21 cellular contexts compared by ENCODE assay signal in genomic region chr13:110932588-110932987, GRCh38.
"Had no signal": no experiment of that assay in that cellular context is flagged by ENCODE, and none has a peak within 500 bp of the region (broad histone marks: within the 10 kb centered on the region; RNA-seq: fewer than 3 reads in every experiment).

No MANE protein-coding gene starts in this region.

- H3K27ac ChIP-seq: colonic mucosa, esophagus muscularis mucosa, foreskin keratinocyte, gastroesophageal sphincter, heart left ventricle, hepatocyte, left lung, lower lobe of right lung had no signal

- ATAC-seq: effector memory CD8-positive, alpha-beta T cell; foreskin keratinocyte; gastroesophageal sphincter; heart left ventricle; left cardiac atrium; left lung; left ventricle myocardium superior; lower lobe of right lung; naive thymus-derived CD4-positive, alpha-beta T cell; natural killer cell had no signal

- FAIRE-seq: endothelial cell of umbilical vein, frontal cortex, keratinocyte had no signal

- H2AFZ ChIP-seq: hepatocyte had no signal

- H3K9me3 ChIP-seq: colonic mucosa had no signal

- H3K4me2 ChIP-seq: hepatocyte had no signal

- H3K79me2 ChIP-seq: hepatocyte had no signal

- H3K4me3 ChIP-seq: colonic mucosa, esophagus muscularis mucosa, gastroesophageal sphincter, heart left ventricle, hepatocyte, left lung, lower lobe of right lung had no signal

- H3K4me1 ChIP-seq: colonic mucosa, esophagus muscularis mucosa, foreskin keratinocyte, gastroesophageal sphincter, left lung, lower lobe of right lung had no signal

- DNase-seq: colonic mucosa; cortex of kidney; effector CD8-positive, alpha-beta T cell; effector memory CD8-positive, alpha-beta T cell; foreskin keratinocyte; heart left ventricle; hypothalamus; immature natural killer cell; left cardiac atrium; left lung; left ventricle myocardium superior; lower lobe of right lung; mesenchymal stem cell; naive thymus-derived CD4-positive, alpha-beta T cell; natural killer cell had no signal

- H3K27me3 ChIP-seq: colonic mucosa had no signal

- H3K36me3 ChIP-seq: colonic mucosa, esophagus muscularis mucosa, gastroesophageal sphincter, heart left ventricle, left lung, lower lobe of right lung had no signal
